ENCODE assay signal across 13 cellular contexts in genomic region chr10:113006656-113007342, GRCh38. TPM values are rescaled to one million over a fixed set of nuclear protein-coding genes. Genes with fewer than 3 reads are reported as not detected.
DNase-seq lines count a peak whose midpoint lies in the region; ATAC-seq, FAIRE-seq and TF ChIP-seq lines count a peak whose summit lies in the region.
"Had no signal": no experiment of that assay in that cellular context is flagged by ENCODE, and none has a peak within 500 bp of the region (broad histone marks: within the 10 kb centered on the region; RNA-seq: fewer than 3 reads in every experiment).

No MANE protein-coding gene starts in this region.

- no TSS peak for BruUV-seq in MCF 10A (replicated peaks; lab: Mats Ljungman, UMichigan)
- no TSS peak for BruUV-seq in mammary epithelial cell (replicated peaks; lab: Mats Ljungman, UMichigan)

- H3K36me3 Mint-ChIP-seq in MCF 10A (ENCODE audit: insufficient read depth, unreplicated experiment) = peaks cover 55% of the 10 kb centered on the region

- ATAC-seq in left lobe of liver (peak; percentile 69), thoracic aorta (ENCODE audit: insufficient number of reproducible peaks, low FRiP score, low read depth) (no peak), pancreas (no peak), HG03460 (IDR thresholded peaks at IDR 0.05; ENCODE audit: unreplicated experiment) (no peak)

- H3K79me2 ChIP-seq in mammary epithelial cell (ENCODE audit: insufficient read depth, low read length) = peaks cover 89% of the 10 kb centered on the region

- no peaks in the 10 kb centered on the region for H3K27me3 ChIP-seq in mammary epithelial cell (ENCODE audit: insufficient read depth, low read length)
- H3K27me3 ChIP-seq in thoracic aorta (replicated peaks; ENCODE audit: insufficient read depth) = no peaks in the 10 kb centered on the region
- H3K27me3 ChIP-seq in pancreas = no peaks in the 10 kb centered on the region

- H3K36me3 ChIP-seq in mammary epithelial cell (ENCODE audit: insufficient read depth, low read length) (no peaks in the 10 kb centered on the region), thoracic aorta (no peaks in the 10 kb centered on the region), pancreas (no peaks in the 10 kb centered on the region)

- no peak overlapping the region for H3K4me3 ChIP-seq in mammary epithelial cell (replicated peaks in 1 of 3; ENCODE audit: insufficient read depth in 1 of 3, low read depth in 2 of 3, low read length in 3 of 3)
- peak overlapping the region; percentile 30 for H3K4me3 ChIP-seq in thoracic aorta
- no peak overlapping the region for H3K4me3 ChIP-seq in pancreas

- H3K27ac Mint-ChIP-seq in MCF 10A (ENCODE audit: low read depth, unreplicated experiment) = peak overlapping the region; percentile 36

- H3K4me1 ChIP-seq in mammary epithelial cell (ENCODE audit: insufficient read depth, low read length) (peaks cover 10% of the 10 kb centered on the region), thoracic aorta (ENCODE audit: control insufficient read depth in 1 of 2, low read depth in 2 of 2) (peaks cover 18 to 65% of the 10 kb centered on the region in 2 donors), pancreas (peaks cover 0 to 4% (median 3%) of the 10 kb centered on the region in 3 donors)

- CTCF ChIA-PET in MCF 10A (lab: Yijun Ruan, JAX) = interaction anchor here (0.8 to 1.0 kb wide), 2 partner anchors 53 to 514 kb away, joined by 3 to 4 read pairs; no protein-coding TSS in a partner anchor
- CTCF ChIA-PET in mammary epithelial cell (lab: Charles Lee; ENCODE audit: low non-redundant PET) = no interaction called here

- POLR2A ChIA-PET in MCF 10A (lab: Yijun Ruan, JAX) = interaction anchor here (1.0 to 1.8 kb wide), 2 partner anchors 15 to 51 kb away, joined by 3 to 4 read pairs; no protein-coding TSS in a partner anchor

- no peaks in the 10 kb centered on the region for H3K27me3 Mint-ChIP-seq in MCF 10A (ENCODE audit: insufficient read depth, unreplicated experiment)

- peaks cover 36% of the 10 kb centered on the region for H3K4me1 Mint-ChIP-seq in MCF 10A (ENCODE audit: insufficient read depth, unreplicated experiment)

- FAIRE-seq in pancreas (lab: Jason Lieb, UNC) = no peak

- in situ Hi-C loops in mammary epithelial cell (cut with MboI; ENCODE audit: low sequenced_read_pairs in 2 of 2) = no loop called here

- no peaks in the 10 kb centered on the region for H3K9me3 Mint-ChIP-seq in MCF 10A (ENCODE audit: unreplicated experiment)

- TF ChIP-seq CTCF in MCF 10A (IDR thresholded peaks at IDR 0.05; ENCODE audit: unreplicated experiment) = no peak
- no peak for TF ChIP-seq CTCF in mammary epithelial cell (conservative IDR thresholded peaks at IDR 0.05 in 1 of 2, IDR thresholded peaks at IDR 0.05 in 1 of 2; ENCODE audit: extremely low read depth in 1 of 2, insufficient read depth in 1 of 2, low read depth in 1 of 2, low read length in 2 of 2)
- TF ChIP-seq CTCF in thoracic aorta (IDR thresholded peaks at IDR 0.05) = no peak
- no peak for TF ChIP-seq CTCF in pancreas (IDR thresholded peaks at IDR 0.05)

- no peaks in the 10 kb centered on the region for H4K20me1 ChIP-seq in mammary epithelial cell (ENCODE audit: insufficient read depth, low read length)

- H3K9me3 ChIP-seq in mammary epithelial cell (replicated peaks; ENCODE audit: insufficient read depth, low read length) (no peaks in the 10 kb centered on the region), thoracic aorta (no peaks in the 10 kb centered on the region), pancreas (no peaks in the 10 kb centered on the region)

- intact Hi-C loops in MCF 10A (cut with micrococcal nuclease) (no loop called here), mammary epithelial cell (cut with micrococcal nuclease) (no loop called here), pancreas (cut with DNase I) (no loop called here)

- 60% methylated on average over 6 of the region's 9 CpGs for WGBS in mammary epithelial cell (ENCODE audit: low coverage, missing lambda C conversion rate)
- WGBS in pancreas, 2 donors = 81 to 88% methylated on average over 9 of the region's 9 CpGs

- dilution Hi-C loops in mammary epithelial cell (cut with HindIII; ENCODE audit: low sequenced_read_pairs) = no loop called here

- H3K27ac ChIP-seq in mammary epithelial cell (ENCODE audit: insufficient read depth, low read depth, low read length) = no peak overlapping the region
- peak overlapping the region; percentile 55 to 60 for H3K27ac ChIP-seq in thoracic aorta
- no peak overlapping the region for H3K27ac ChIP-seq in pancreas

- no peak for DNase-seq in MCF 10A (ENCODE audit: unreplicated experiment)
- DNase-seq in mammary epithelial cell = no peak
- peak; percentile 9 for DNase-seq in T-helper 9 cell
- DNase-seq in left lobe of liver (ENCODE audit: low spot score) = no peak
- no peak for DNase-seq in thoracic aorta (ENCODE audit: low spot score)
- DNase-seq in cerebellar cortex (ENCODE audit: low spot score) = no peak
- DNase-seq in pancreas = no peak
- DNase-seq: DMS79, H7, Karpas-422, NCI-H1694, T1000 had no signal

- H3K4me3 Mint-ChIP-seq in MCF 10A (ENCODE audit: unreplicated experiment) = no peak overlapping the region

- no peak overlapping the region for H3K9ac ChIP-seq in mammary epithelial cell (ENCODE audit: insufficient read depth, low read length)

- no peak overlapping the region for H2AFZ ChIP-seq in mammary epithelial cell (ENCODE audit: low read depth, low read length)

- H3K4me2 ChIP-seq in mammary epithelial cell (ENCODE audit: insufficient read depth, low read depth, low read length) = no peak overlapping the region

RNA-seq across cellular contexts. Expression of gene TCF7L2, which starts 56.8 kb away (rescaled TPM):
- total RNA-seq in MCF 10A (2022) (25.2 and 25.7 TPM in 2 replicates), mammary epithelial cell (10 to 100 TPM in 1 of 2 donors, 1 to 10 TPM in 1; 7.7 to 19.4 TPM), left lobe of liver (18.7 TPM), thoracic aorta (10 to 100 TPM; 21.4 to 50.5 TPM), pancreas (10 to 100 TPM in 4 of 6 donors, 1 to 10 TPM in 2; 7.9 to 22.3 (median 11.6) TPM)
- polyA plus RNA-seq in mammary epithelial cell (3.4 TPM), pancreas (10 to 100 TPM; 10.3 to 12.8 TPM)
- polyA minus RNA-seq in mammary epithelial cell = 7.8 TPM

Comparison
In these comparisons a context has a peak if more than half of its experiments do, and no peak if none do; other contexts are left out.
1. H3K27ac ChIP-seq: peak in thoracic aorta (2 of 2); none in mammary epithelial cell (single experiment) and pancreas (0 of 4).